In the genomic region with DNA sequence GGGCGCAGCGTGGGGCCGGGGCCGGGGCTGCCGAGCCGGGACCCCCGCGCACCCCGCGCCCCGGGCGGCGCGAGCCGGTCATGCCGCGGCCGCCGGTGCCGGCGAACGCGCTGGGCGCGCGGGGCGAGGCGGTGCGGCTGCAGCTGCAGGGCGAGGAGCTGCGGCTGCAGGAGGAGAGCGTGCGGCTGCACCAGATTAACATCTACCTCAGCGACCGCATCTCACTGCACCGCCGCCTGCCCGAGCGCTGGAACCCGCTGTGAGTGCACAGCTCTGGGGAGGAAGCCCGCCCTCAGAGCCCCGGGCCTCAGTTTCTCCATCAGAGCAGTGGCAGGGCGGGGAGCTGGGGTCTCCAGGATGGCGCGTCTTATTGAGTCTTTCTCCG, we compare ENCODE assay signal across 1 cellular context.
TF ChIP-seq lines count a peak whose summit lies in the region.

No MANE protein-coding gene starts in this region.

TF ChIP-seq in H1, 55 proteins besides CTCF, POLR2A, EP300 and RAD21:
- no peak for TF ChIP-seq POLR2AphosphoS5 (IDR thresholded peaks at IDR 0.05; ENCODE audit: low read depth, low read length)
- no peak for TF ChIP-seq BRCA1 (IDR thresholded peaks at IDR 0.05; ENCODE audit: low read depth, low read length)
- no peak for TF ChIP-seq HDAC6 (IDR thresholded peaks at IDR 0.05; ENCODE audit: low read depth, low read length)
- no peak for TF ChIP-seq RXRA (IDR thresholded peaks at IDR 0.05; ENCODE audit: insufficient read depth, low read depth, low read length)
